In genomic region chr15:41511331-41512077, GRCh38 we compare ENCODE assay signal across 8 cellular contexts. TPM values are rescaled to one million over a fixed set of nuclear protein-coding genes. Genes with fewer than 3 reads are reported as not detected.
DNase-seq lines count a peak whose midpoint lies in the region; ATAC-seq and TF ChIP-seq lines count a peak whose summit lies in the region.

No MANE protein-coding gene starts in this region.

- H2AFZ ChIP-seq in H9 (ENCODE audit: low read length): no peak overlapping the region

- no peaks in the 10 kb centered on the region for H3K4me1 ChIP-seq in H9 (ENCODE audit: insufficient read depth, low read length)
- H3K4me1 ChIP-seq in gastroesophageal sphincter: peaks cover 0 to 31% (median 26%) of the 10 kb centered on the region in 3 donors

- no peak overlapping the region for H2BK5ac ChIP-seq in H9 (ENCODE audit: insufficient read length, low read length)

- H3K4ac ChIP-seq in H9 (ENCODE audit: low read depth, low read length): no peak overlapping the region

- H3K79me1 ChIP-seq in H9 (ENCODE audit: insufficient read depth, low read depth, low read length, poor library complexity, severe bottlenecking): no peaks in the 10 kb centered on the region

- no CpG with 5 or more reads among the region's 76 CpGs for WGBS in H9 (ENCODE audit: extremely low coverage, insufficient read length, low lambda C conversion rate)
- 3% methylated on average over 14 of the region's 76 CpGs; no CpG with 5 or more reads in 1 of the 2 donors for WGBS in gastroesophageal sphincter (ENCODE audit: low coverage in 1 of 2), 2 donors

- no peak for TF ChIP-seq POLR2A in gastroesophageal sphincter (IDR thresholded peaks at IDR 0.05)

- H3K27me3 ChIP-seq in H9 (ENCODE audit: insufficient read depth, low read length) (peaks cover 30% of the 10 kb centered on the region), gastroesophageal sphincter (peaks cover 47% of the 10 kb centered on the region)

- no peaks in the 10 kb centered on the region for H4K20me1 ChIP-seq in H9 (ENCODE audit: control insufficient read depth, insufficient read depth, insufficient read length)

- no peak overlapping the region for H4K8ac ChIP-seq in H9 (replicated peaks; ENCODE audit: insufficient read length, low read depth, low read length)

- H3K9me3 Mint-ChIP-seq in Calu3 (ENCODE audit: low read depth, unreplicated experiment) (no peaks in the 10 kb centered on the region), H9 (no peaks in the 10 kb centered on the region; a peak in 1 of 5 replicates), osteocyte (ENCODE audit: unreplicated experiment) (no peaks in the 10 kb centered on the region)
- H3K9me3 Mint-ChIP-seq in effector memory CD8-positive, alpha-beta T cell: no peaks in the 10 kb centered on the region
- no peaks in the 10 kb centered on the region for H3K9me3 Mint-ChIP-seq in activated naive CD4-positive, alpha-beta T cell treated with anti-CD3 and anti-CD28 coated beads, Interleukin-2, amount 10 ng/mL, durations not matched to agents 7 days and 5 days

- no peaks in the 10 kb centered on the region for H3K36me3 ChIP-seq in gastroesophageal sphincter

- H3K23me2 ChIP-seq in H9 (ENCODE audit: insufficient read length, low read depth, low read length, poor library complexity, severe bottlenecking): peaks cover 11% of the 10 kb centered on the region

- BruUV-seq in Calu3 (replicated peaks; lab: Mats Ljungman, UMichigan): no TSS peak

- H3K9me3 ChIP-seq in H9 (ENCODE audit: control insufficient read depth, low read depth, low read length): no peaks in the 10 kb centered on the region
- H3K9me3 ChIP-seq in gastroesophageal sphincter: no peaks in the 10 kb centered on the region

- no peak overlapping the region; the same call in 1 of the 2 replicates for H3K14ac ChIP-seq in H9 (ENCODE audit: insufficient read depth, low read length)

- H3K18ac ChIP-seq in H9 (ENCODE audit: insufficient read length, low read depth, low read length): no peak overlapping the region

- H3K56ac ChIP-seq in H9 (ENCODE audit: insufficient read length, low read depth, low read length): no peak overlapping the region

- intact Hi-C loops in Calu3 (cut with micrococcal nuclease; ENCODE audit: unreplicated experiment): no loop called here

- no peaks in the 10 kb centered on the region for H3K27me3 Mint-ChIP-seq in Calu3 (ENCODE audit: unreplicated experiment)
- H3K27me3 Mint-ChIP-seq in H9 (ENCODE audit: low read depth): peaks cover 86% of the 10 kb centered on the region
- peaks cover 11 to 16% of the 10 kb centered on the region in 2 donors for H3K27me3 Mint-ChIP-seq in effector memory CD8-positive, alpha-beta T cell
- H3K27me3 Mint-ChIP-seq in osteocyte (ENCODE audit: unreplicated experiment): peaks cover 31% of the 10 kb centered on the region
- peaks cover 76% of the 10 kb centered on the region for H3K27me3 Mint-ChIP-seq in activated naive CD4-positive, alpha-beta T cell treated with anti-CD3 and anti-CD28 coated beads, Interleukin-2, amount 10 ng/mL, durations not matched to agents 7 days and 5 days

- H2BK12ac ChIP-seq in H9 (ENCODE audit: insufficient read length, low read depth, low read length): no peak overlapping the region

- no peak overlapping the region for H3K27ac ChIP-seq in H9 (ENCODE audit: insufficient read length, low read depth, low read length)
- H3K27ac ChIP-seq in gastroesophageal sphincter: no peak overlapping the region

- TF ChIP-seq EP300 in gastroesophageal sphincter (IDR thresholded peaks at IDR 0.05): no peak

- H3T11ph ChIP-seq in H9 (ENCODE audit: low read length): no peak overlapping the region

- H2BK120ac ChIP-seq in H9 (ENCODE audit: low read depth, low read length, poor library complexity, severe bottlenecking): no peak overlapping the region

- H2BK15ac ChIP-seq in H9 (ENCODE audit: low read depth, low read length): no peak overlapping the region

- H3K4me2 ChIP-seq in H9 (ENCODE audit: insufficient read depth, insufficient read length, low read length): peak overlapping the region; percentile 87

- H3K4me3 Mint-ChIP-seq in Calu3 (ENCODE audit: low read depth, unreplicated experiment) (peak overlapping the region; percentile 58), H9 (peak overlapping the region; percentile 8 to 9; a peak in 1 of 5 replicates), osteocyte (ENCODE audit: unreplicated experiment) (no peak overlapping the region)
- peak overlapping the region; percentile 81 to 94 for H3K4me3 Mint-ChIP-seq in effector memory CD8-positive, alpha-beta T cell
- no peak overlapping the region for H3K4me3 Mint-ChIP-seq in activated naive CD4-positive, alpha-beta T cell treated with anti-CD3 and anti-CD28 coated beads, Interleukin-2, amount 10 ng/mL, durations not matched to agents 7 days and 5 days

- H3K4me1 Mint-ChIP-seq in Calu3 (ENCODE audit: low read depth, unreplicated experiment): no peaks in the 10 kb centered on the region
- peaks cover 23 to 27% of the 10 kb centered on the region in 2 experiments for H3K4me1 Mint-ChIP-seq in H9
- H3K4me1 Mint-ChIP-seq in effector memory CD8-positive, alpha-beta T cell (ENCODE audit: low read depth in 2 of 2): peaks cover 14 to 24% of the 10 kb centered on the region in 2 donors
- peaks cover 20% of the 10 kb centered on the region for H3K4me1 Mint-ChIP-seq in osteocyte (ENCODE audit: unreplicated experiment)
- peaks cover 29% of the 10 kb centered on the region for H3K4me1 Mint-ChIP-seq in activated naive CD4-positive, alpha-beta T cell treated with anti-CD3 and anti-CD28 coated beads, Interleukin-2, amount 10 ng/mL, durations not matched to agents 7 days and 5 days

- H3K27ac Mint-ChIP-seq in Calu3 (ENCODE audit: unreplicated experiment) (no peak overlapping the region), H9 (no peak overlapping the region), osteocyte (ENCODE audit: unreplicated experiment) (no peak overlapping the region)
- peak overlapping the region in 1 of 2 donors; percentile 90 for H3K27ac Mint-ChIP-seq in effector memory CD8-positive, alpha-beta T cell
- H3K27ac Mint-ChIP-seq in activated naive CD4-positive, alpha-beta T cell treated with anti-CD3 and anti-CD28 coated beads, Interleukin-2, amount 10 ng/mL, durations not matched to agents 7 days and 5 days: no peak overlapping the region

- H2BK20ac ChIP-seq in H9 (ENCODE audit: low read depth, low read length, poor library complexity, severe bottlenecking): no peak overlapping the region

- H3K23ac ChIP-seq in H9 (ENCODE audit: insufficient read length, low read depth, low read length): no peak overlapping the region

- CTCF ChIA-PET in Calu3 (lab: Charles Lee): no interaction called here
- CTCF ChIA-PET in activated naive CD4-positive, alpha-beta T cell treated with anti-CD3 and anti-CD28 coated beads, Interleukin-2, amount 10 ng/mL, durations not matched to agents 7 days and 5 days (lab: Charles Lee): no interaction called here

- no peak for ATAC-seq in effector memory CD8-positive, alpha-beta T cell (replicated peaks)
- ATAC-seq in omental fat pad (ENCODE audit: low FRiP score): peak; percentile 15
- no peak for ATAC-seq in gastroesophageal sphincter

- no peak overlapping the region for H4K5ac ChIP-seq in H9 (ENCODE audit: insufficient read length, low read depth, low read length)

- H3K36me3 Mint-ChIP-seq in Calu3 (ENCODE audit: insufficient read depth, unreplicated experiment) (peaks cover 2% of the 10 kb centered on the region), H9 (ENCODE audit: insufficient read depth in 1 of 3, low read depth in 3 of 3) (peaks cover 2 to 4% (median 3%) of the 10 kb centered on the region in 3 experiments; a peak in 6 of 7 replicates), osteocyte (ENCODE audit: unreplicated experiment) (no peaks in the 10 kb centered on the region)
- H3K36me3 Mint-ChIP-seq in effector memory CD8-positive, alpha-beta T cell (ENCODE audit: insufficient read depth): peaks cover 28% of the 10 kb centered on the region
- H3K36me3 Mint-ChIP-seq in activated naive CD4-positive, alpha-beta T cell treated with anti-CD3 and anti-CD28 coated beads, Interleukin-2, amount 10 ng/mL, durations not matched to agents 7 days and 5 days: no peaks in the 10 kb centered on the region

- no peak overlapping the region for H3K9ac ChIP-seq in H9 (ENCODE audit: extremely low read depth, insufficient read length, low read length)

- H4K91ac ChIP-seq in H9 (ENCODE audit: insufficient read length, low read depth, low read length): no peak overlapping the region

- DNase-seq in Calu3 (peak; percentile 32), H9 (peak; percentile 52), omental fat pad (ENCODE audit: low spot score) (no peak), GM19238 (ENCODE audit: insufficient read length, low spot score) (no peak), osteocyte (ENCODE audit: extremely low spot score, unreplicated experiment) (no peak)
- no peak for DNase-seq in effector memory CD8-positive, alpha-beta T cell
- no peak for DNase-seq in activated naive CD4-positive, alpha-beta T cell treated with anti-CD3 and anti-CD28 coated beads, Interleukin-2, amount 10 ng/mL, durations not matched to agents 7 days and 5 days

- no peak for TF ChIP-seq CTCF in Calu3 (IDR thresholded peaks at IDR 0.05; ENCODE audit: unreplicated experiment)
- TF ChIP-seq CTCF in H9 (conservative IDR thresholded peaks at IDR 0.05): no peak; the same call in 2 of the 3 replicates
- no peak for TF ChIP-seq CTCF in omental fat pad (IDR thresholded peaks at IDR 0.05)
- TF ChIP-seq CTCF in gastroesophageal sphincter (IDR thresholded peaks at IDR 0.05): no peak
- TF ChIP-seq CTCF in osteocyte (IDR thresholded peaks at IDR 0.05): no peak

- H3K4me3 ChIP-seq in gastroesophageal sphincter: peak overlapping the region in 1 of 2 donors; percentile 45

- no peak overlapping the region for H2AK5ac ChIP-seq in H9 (ENCODE audit: insufficient read length, low read length)

- H3K79me2 ChIP-seq in H9 (ENCODE audit: insufficient read depth, low read length): no peaks in the 10 kb centered on the region

RNA-seq across cellular contexts. Expression of gene LTK, which starts 2.1 kb away (rescaled TPM):
- total RNA-seq in Calu3 (2022) (0.24 and 0.32 TPM in 2 replicates), H9 (2021) (0.31 TPM in 2 replicates), omental fat pad (1 to 10 TPM in 1 of 4 donors, under 1 TPM in 2, not detected in 1; 0.19 to 1.3 (median 0.84) TPM), gastroesophageal sphincter (under 1 TPM in 3 of 4 donors, not detected in 1; 0.16 to 0.54 (median 0.19) TPM), osteocyte (0.50 and 0.91 TPM in 2 replicates)

RNA-seq across cellular contexts. Expression of gene ITPKA, which starts 17.8 kb away (rescaled TPM):
- total RNA-seq in Calu3 (2022) (0.61 and 0.68 TPM in 2 replicates), H9 (2021) (0.77 and 0.99 TPM in 2 replicates), omental fat pad (1 to 10 TPM in 2 of 4 donors, not detected in 2; 1.2 to 2.0 TPM), gastroesophageal sphincter (1 to 10 TPM in 1 of 4 donors, under 1 TPM in 2, not detected in 1; 0.85 to 1.2 (median 0.94) TPM), osteocyte (not detected in 2 replicates)

RNA-seq across cellular contexts. Expression of gene RPAP1, which starts 32.6 kb away (rescaled TPM):
- 33.3 and 35.4 TPM in 2 replicates for total RNA-seq in Calu3 (2022)
- total RNA-seq in H9 (2021): 73.5 and 74.5 TPM in 2 replicates
- 10 to 100 TPM; 16.4 to 29.1 (median 20.3) TPM for total RNA-seq in omental fat pad
- 10 to 100 TPM; 10.4 to 33.1 (median 12.6) TPM for total RNA-seq in gastroesophageal sphincter
- 36.1 TPM in 2 replicates for total RNA-seq in osteocyte

RNA-seq across cellular contexts. Expression of gene TYRO3, which starts 47.5 kb away (rescaled TPM):
- total RNA-seq in Calu3 (2022): 5.5 and 8.1 TPM in 2 replicates
- total RNA-seq in H9 (2021): 118 and 124 TPM in 2 replicates
- total RNA-seq in omental fat pad: 10 to 100 TPM; 13.4 to 59.9 (median 40.6) TPM
- total RNA-seq in gastroesophageal sphincter: 1 to 10 TPM; 3.1 to 9.5 (median 8.4) TPM
- total RNA-seq in osteocyte: 8.1 and 8.3 TPM in 2 replicates

Comparison
In these comparisons a context has a peak if more than half of its experiments do, and no peak if none do; other contexts are left out.
1. DNase-seq: peak in Calu3 (single experiment) and H9 (single experiment); none in effector memory CD8-positive, alpha-beta T cell (0 of 3), omental fat pad (single experiment), GM19238 (single experiment), osteocyte (single experiment) and activated naive CD4-positive, alpha-beta T cell treated with anti-CD3 and anti-CD28 coated beads, Interleukin-2, amount 10 ng/mL, durations not matched to agents 7 days and 5 days (single experiment).
2. H3K4me3 Mint-ChIP-seq: peak in Calu3 (single experiment), H9 (2 of 2) and effector memory CD8-positive, alpha-beta T cell (2 of 2); none in osteocyte (single experiment) and activated naive CD4-positive, alpha-beta T cell treated with anti-CD3 and anti-CD28 coated beads, Interleukin-2, amount 10 ng/mL, durations not matched to agents 7 days and 5 days (single experiment).